8 cellular contexts compared by ENCODE assay signal in genomic region chr20:17568972-17569471, GRCh38. TPM values are rescaled to one million over a fixed set of nuclear protein-coding genes. Genes with fewer than 3 reads are reported as not detected.
DNase-seq lines count a peak whose midpoint lies in the region; ATAC-seq and TF ChIP-seq lines count a peak whose summit lies in the region.

No MANE protein-coding gene starts in this region.

- no peak overlapping the region for H3K27ac Mint-ChIP-seq in CD8-positive, alpha-beta T cell

- H3K27ac ChIP-seq in CD8-positive, alpha-beta T cell (ENCODE audit: low read depth, low read length), result no peak overlapping the region
- H3K27ac ChIP-seq in gastrocnemius medialis, result peak overlapping the region; percentile 99 to 100 (median 99)

- H3K4me3 Mint-ChIP-seq in CD8-positive, alpha-beta T cell, result peak overlapping the region; percentile 64

- no peak overlapping the region for H3K4me3 ChIP-seq in CD8-positive, alpha-beta T cell (ENCODE audit: low read depth, low read length)
- H3K4me3 ChIP-seq in choroid plexus epithelial cell (ENCODE audit: low read depth, low read length), result peak overlapping the region; percentile 90
- peak overlapping the region; percentile 96 to 99 (median 98) for H3K4me3 ChIP-seq in gastrocnemius medialis

- H3K27me3 ChIP-seq in CD8-positive, alpha-beta T cell (ENCODE audit: insufficient read depth, low read length), result no peaks in the 10 kb centered on the region
- no peaks in the 10 kb centered on the region for H3K27me3 ChIP-seq in gastrocnemius medialis

- intact Hi-C loops in CD8-positive, alpha-beta T cell (cut with DNase I, micrococcal nuclease), result loop anchor here (5.0 to 10.0 kb wide), 2 partner anchors 566 to 938 kb away; partner anchors contain the start of genes KAT14 (in 1 of the 2), PET117 (in 1 of the 2) and SEC23B (in 1 of the 2)
- intact Hi-C loops in gastrocnemius medialis (cut with DNase I; ENCODE audit: low total_unique reads), result no loop called here

- peaks cover 24% of the 10 kb centered on the region for H3K4me1 ChIP-seq in CD8-positive, alpha-beta T cell (ENCODE audit: insufficient read depth, low read length)
- peaks cover 20 to 38% of the 10 kb centered on the region in 2 donors for H3K4me1 ChIP-seq in gastrocnemius medialis

- POLR2A ChIA-PET in CD8-positive, alpha-beta T cell (lab: Charles Lee), result interaction anchor here (1.2 to 3.7 kb wide), 2 partner anchors 41 to 719 kb away, joined by 4 to 33 read pairs; partner anchors contain the start of gene ZNF133

- H3K36me3 ChIP-seq in CD8-positive, alpha-beta T cell (ENCODE audit: insufficient read depth, low read length), result no peaks in the 10 kb centered on the region
- no peaks in the 10 kb centered on the region for H3K36me3 ChIP-seq in gastrocnemius medialis

- no peak for ATAC-seq in CD8-positive, alpha-beta T cell
- peak; percentile 81 for ATAC-seq in SK-N-SH treated with all-trans-retinoic acid at 6 μM for 48 hours
- ATAC-seq in gastrocnemius medialis, result peak; percentile 61 to 71
- ATAC-seq in GM21717 (IDR thresholded peaks at IDR 0.05; ENCODE audit: unreplicated experiment), result no peak
- no peak for ATAC-seq in GM21737 (IDR thresholded peaks at IDR 0.05; ENCODE audit: unreplicated experiment)

- TF ChIP-seq CTCF in CD8-positive, alpha-beta T cell (IDR thresholded peaks at IDR 0.05), result no peak
- no peak for TF ChIP-seq CTCF in choroid plexus epithelial cell (conservative IDR thresholded peaks at IDR 0.05; ENCODE audit: low read depth, low read length)
- no peak for TF ChIP-seq CTCF in gastrocnemius medialis (IDR thresholded peaks at IDR 0.05 in 4 of 5, conservative IDR thresholded peaks at IDR 0.05 in 1 of 5)

- in situ Hi-C loops in gastrocnemius medialis (cut with MboI; ENCODE audit: low sequenced_read_pairs in 4 of 4), result no loop called here

- peaks cover 28% of the 10 kb centered on the region for H3K4me1 Mint-ChIP-seq in CD8-positive, alpha-beta T cell (ENCODE audit: low read depth)

- no peaks in the 10 kb centered on the region for H3K9me3 ChIP-seq in CD8-positive, alpha-beta T cell (ENCODE audit: low read length)
- H3K9me3 ChIP-seq in gastrocnemius medialis, result no peaks in the 10 kb centered on the region

- CTCF ChIA-PET in CD8-positive, alpha-beta T cell (lab: Charles Lee), result interaction anchor here (1.9 to 3.3 kb wide), 2 partner anchors 29 to 114 kb away, joined by 6 to 16 read pairs; partner anchors contain the start of gene RRBP1

- H3K9me3 Mint-ChIP-seq in CD8-positive, alpha-beta T cell, result no peaks in the 10 kb centered on the region

- TF ChIP-seq POLR2A in gastrocnemius medialis (IDR thresholded peaks at IDR 0.05), result peak; percentile 46 to 73

- H3K27me3 Mint-ChIP-seq in CD8-positive, alpha-beta T cell (ENCODE audit: low read depth), result no peaks in the 10 kb centered on the region

- DNase-seq in CD8-positive, alpha-beta T cell, result peak in 2 of 7 experiments; percentile 7 to 23
- peak; percentile 90 for DNase-seq in HT-29 (ENCODE audit: low spot score)
- DNase-seq in choroid plexus epithelial cell (ENCODE audit: low read depth), result peak; percentile 89
- peak; percentile 39 for DNase-seq in inferior parietal cortex (ENCODE audit: extremely low spot score)
- DNase-seq in gastrocnemius medialis, result peak; percentile 75 to 81

- peaks cover 7% of the 10 kb centered on the region for H3K36me3 Mint-ChIP-seq in CD8-positive, alpha-beta T cell

TF ChIP-seq in SK-N-SH treated with all-trans-retinoic acid at 6 μM for 48 hours, 23 proteins besides CTCF, POLR2A, EP300 and RAD21 (continues in another document):
- TF ChIP-seq SNAI2 (CRISPR knock-in tag; IDR thresholded peaks at IDR 0.05) (no peak), PPARA (CRISPR knock-in tag; IDR thresholded peaks at IDR 0.05; ENCODE audit: borderline replicate concordance) (no peak), TSHZ2 (CRISPR knock-in tag; IDR thresholded peaks at IDR 0.05) (no peak), CSDC2 (CRISPR knock-in tag; IDR thresholded peaks at IDR 0.05) (peak; percentile 59; the same call in 1 of the 2 replicates), ARNTL (CRISPR knock-in tag; IDR thresholded peaks at IDR 0.05; ENCODE audit: borderline replicate concordance, low read depth) (no peak), OSR1 (CRISPR knock-in tag; IDR thresholded peaks at IDR 0.05) (no peak), RARB (CRISPR knock-in tag; IDR thresholded peaks at IDR 0.05) (peak; percentile 73; the same call in 1 of the 2 replicates), ZFP3 (CRISPR knock-in tag; IDR thresholded peaks at IDR 0.05) (no peak), ZC3H10 (CRISPR knock-in tag; IDR thresholded peaks at IDR 0.05) (peak; percentile 89), ZNF8 (CRISPR knock-in tag; IDR thresholded peaks at IDR 0.05) (no peak), TOX (CRISPR knock-in tag; IDR thresholded peaks at IDR 0.05; ENCODE audit: borderline replicate concordance) (peak; percentile 43; the same call in 1 of the 2 replicates), POU6F1 (CRISPR knock-in tag; IDR thresholded peaks at IDR 0.05; ENCODE audit: borderline replicate concordance, low read depth) (no peak), ISL1 (CRISPR knock-in tag; IDR thresholded peaks at IDR 0.05) (no peak), GLIS3 (CRISPR knock-in tag; IDR thresholded peaks at IDR 0.05) (no peak), ZNF565 (CRISPR knock-in tag; conservative IDR thresholded peaks at IDR 0.05; ENCODE audit: low read depth) (no peak), ESRRG (CRISPR knock-in tag; IDR thresholded peaks at IDR 0.05) (no peak), ZFP30 (CRISPR knock-in tag; IDR thresholded peaks at IDR 0.05) (no peak), BACH2 (CRISPR knock-in tag; IDR thresholded peaks at IDR 0.05; ENCODE audit: borderline replicate concordance) (no peak), TCF4 (CRISPR knock-in tag; IDR thresholded peaks at IDR 0.05; ENCODE audit: borderline replicate concordance) (peak; percentile 51; the same call in 1 of the 2 replicates)
- TF ChIP-seq, protein P1, sequence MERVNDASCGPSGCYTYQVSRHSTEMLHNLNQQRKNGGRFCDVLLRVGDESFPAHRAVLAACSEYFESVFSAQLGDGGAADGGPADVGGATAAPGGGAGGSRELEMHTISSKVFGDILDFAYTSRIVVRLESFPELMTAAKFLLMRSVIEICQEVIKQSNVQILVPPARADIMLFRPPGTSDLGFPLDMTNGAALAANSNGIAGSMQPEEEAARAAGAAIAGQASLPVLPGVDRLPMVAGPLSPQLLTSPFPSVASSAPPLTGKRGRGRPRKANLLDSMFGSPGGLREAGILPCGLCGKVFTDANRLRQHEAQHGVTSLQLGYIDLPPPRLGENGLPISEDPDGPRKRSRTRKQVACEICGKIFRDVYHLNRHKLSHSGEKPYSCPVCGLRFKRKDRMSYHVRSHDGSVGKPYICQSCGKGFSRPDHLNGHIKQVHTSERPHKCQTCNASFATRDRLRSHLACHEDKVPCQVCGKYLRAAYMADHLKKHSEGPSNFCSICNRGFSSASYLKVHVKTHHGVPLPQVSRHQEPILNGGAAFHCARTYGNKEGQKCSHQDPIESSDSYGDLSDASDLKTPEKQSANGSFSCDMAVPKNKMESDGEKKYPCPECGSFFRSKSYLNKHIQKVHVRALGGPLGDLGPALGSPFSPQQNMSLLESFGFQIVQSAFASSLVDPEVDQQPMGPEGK (CRISPR knock-in tag; IDR thresholded peaks at IDR 0.05; ENCODE audit: borderline replicate concordance), result peak; percentile 72; the same call in 1 of the 2 replicates

RNA-seq across cellular contexts. Expression of gene DSTN, which starts 0.9 kb away (rescaled TPM):
- total RNA-seq in CD8-positive, alpha-beta T cell, result 10 to 100 TPM; 40.5 to 42.9 TPM
- total RNA-seq in HT-29 (2014; rRNA removed; shearing (Covaris generic)), result 91.7 and 98.4 TPM in 2 replicates
- total RNA-seq in gastrocnemius medialis, result 100 to 1,000 TPM in 1 of 4 donors, 10 to 100 TPM in 3; 79.2 to 128 (median 88.5) TPM

RNA-seq across cellular contexts. Expression of gene BFSP1, which starts 37.8 kb away (rescaled TPM):
- total RNA-seq in CD8-positive, alpha-beta T cell, result under 1 TPM; 0.14 to 0.31 TPM
- 0.81 and 1.4 TPM in 2 replicates for total RNA-seq in HT-29 (2014; rRNA removed; shearing (Covaris generic))
- under 1 TPM in 2 of 4 donors, not detected in 2; 0.18 to 0.46 TPM for total RNA-seq in gastrocnemius medialis

Comparison
In these comparisons a context has a peak if more than half of its experiments do, and no peak if none do; other contexts are left out.
1. ATAC-seq: peak in SK-N-SH treated with all-trans-retinoic acid at 6 μM for 48 hours (single experiment) and gastrocnemius medialis (2 of 2); none in CD8-positive, alpha-beta T cell (single experiment), GM21717 (single experiment) and GM21737 (single experiment).